22 cellular contexts compared by ENCODE assay signal in the genomic region with DNA sequence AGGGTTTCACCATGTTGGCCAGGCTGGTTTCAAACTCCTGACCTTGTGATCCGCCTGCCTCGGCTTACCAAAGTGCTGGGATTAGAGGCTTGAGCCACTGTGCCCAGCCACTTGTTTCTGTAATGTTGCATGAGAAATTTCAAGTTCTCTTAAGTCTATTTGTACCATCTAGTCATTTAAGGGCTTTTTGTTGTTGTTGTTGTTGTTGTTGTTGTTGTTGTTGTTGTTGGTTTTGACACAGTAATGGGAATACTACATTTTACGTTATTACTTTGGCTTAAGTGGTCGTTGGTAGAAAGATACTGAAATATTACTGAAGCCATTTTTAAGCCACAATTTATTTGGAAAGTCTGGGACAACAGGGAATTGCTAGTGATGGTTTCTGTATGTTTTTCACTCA.
"Had no signal": no experiment of that assay in that cellular context is flagged by ENCODE, and none has a peak within 500 bp of the region (broad histone marks: within the 10 kb centered on the region; RNA-seq: fewer than 3 reads in every experiment).

No MANE protein-coding gene starts in this region.

- H3K27me3 ChIP-seq: MG63, SJSA1 had no signal

- DNase-seq: IMR-90, Karpas-422, KG1, MG63, NCI-H1092, NCI-H1436, NCI-H187, NCI-H2029, NCI-H2081 treated with DMSO at 0.1 percent for 48 hours, NCI-H2171, NCI-H226, NCI-H446, NCI-H510A, NCI-H524 treated with DMSO at 0.1 percent for 48 hours, NCI-H69, NCI-H774, Right ventricle myocardium superior, RPMI8226, SIG-M5 had no signal

- H3K9me3 ChIP-seq: MG63, SJSA1 had no signal

- H3K27ac ChIP-seq: HL-60, SJSA1, SK-N-MC had no signal

- H3K4me1 ChIP-seq: SJSA1 had no signal

- H3K4me3 ChIP-seq: MG63, SJSA1, SK-N-MC had no signal
